In genomic region chr6:1242021-1242420, GRCh38 we compare ENCODE assay signal across 21 cellular contexts.
"Had no signal": no experiment of that assay in that cellular context is flagged by ENCODE, and none has a peak within 500 bp of the region (broad histone marks: within the 10 kb centered on the region; RNA-seq: fewer than 3 reads in every experiment).

No MANE protein-coding gene starts in this region.

- FAIRE-seq: HTR-8/SVneo, RCC 7860 had no signal

- DNase-seq: KBM-7, MV-4-11, NCI-H1048, NCI-H1105, NCI-H1417, NCI-H1436 treated with DMSO at 0.1 percent for 48 hours, NCI-H1694 treated with DMSO at 0.1 percent for 48 hours, NCI-H1930, NCI-H2081, NCI-H2107, NCI-H2227 treated with DMSO at 0.1 percent for 48 hours, NCI-H524, NCI-H526 treated with DMSO at 0.1 percent for 48 hours, NCI-H748 treated with DMSO at 0.1 percent for 48 hours, Right ventricle myocardium superior, RPMI8226, SIG-M5 had no signal

- ATAC-seq: SK-N-SH treated with all-trans-retinoic acid at 6 μM for 48 hours had no signal

- H3K27ac ChIP-seq: HL-60 had no signal
